Comparison of ENCODE assay signal across 8 cellular contexts in the genomic region with DNA sequence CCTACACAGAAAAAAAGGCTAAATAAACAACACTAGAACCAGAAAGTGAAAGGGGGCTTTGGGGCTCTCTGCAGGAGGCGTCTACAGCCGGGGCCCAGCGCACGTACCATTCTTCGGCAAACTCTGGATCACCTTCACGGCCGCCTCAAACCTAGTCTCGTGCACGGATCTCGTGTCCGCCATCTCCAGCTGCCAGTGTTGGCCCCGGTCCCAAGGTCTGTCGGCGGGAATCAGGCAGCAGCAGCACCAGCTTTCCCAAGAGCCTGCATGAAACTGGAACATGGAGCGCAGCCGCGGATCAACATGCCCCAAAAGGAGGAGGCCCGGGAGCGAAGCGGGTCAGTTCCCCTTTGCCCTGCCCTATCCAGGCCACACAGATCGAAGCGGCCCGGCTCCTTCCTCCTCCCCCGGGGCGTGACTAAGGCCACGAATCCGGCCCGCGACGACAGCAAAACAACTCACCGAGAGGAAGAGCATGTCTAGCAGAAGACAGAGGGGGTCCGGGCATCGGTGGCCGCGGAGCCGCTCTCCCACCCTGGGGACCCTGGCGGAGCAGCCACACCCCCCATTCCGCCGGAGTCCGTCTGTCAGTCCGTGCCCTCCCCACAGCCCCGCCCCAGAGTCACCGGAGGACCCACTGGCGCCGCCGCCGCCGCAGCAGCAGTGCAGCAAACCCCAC. TPM values are rescaled to one million over a fixed set of nuclear protein-coding genes. Genes with fewer than 3 reads are reported as not detected.
DNase-seq lines count a peak whose midpoint lies in the region; ATAC-seq and TF ChIP-seq lines count a peak whose summit lies in the region.

A gene with protein sequence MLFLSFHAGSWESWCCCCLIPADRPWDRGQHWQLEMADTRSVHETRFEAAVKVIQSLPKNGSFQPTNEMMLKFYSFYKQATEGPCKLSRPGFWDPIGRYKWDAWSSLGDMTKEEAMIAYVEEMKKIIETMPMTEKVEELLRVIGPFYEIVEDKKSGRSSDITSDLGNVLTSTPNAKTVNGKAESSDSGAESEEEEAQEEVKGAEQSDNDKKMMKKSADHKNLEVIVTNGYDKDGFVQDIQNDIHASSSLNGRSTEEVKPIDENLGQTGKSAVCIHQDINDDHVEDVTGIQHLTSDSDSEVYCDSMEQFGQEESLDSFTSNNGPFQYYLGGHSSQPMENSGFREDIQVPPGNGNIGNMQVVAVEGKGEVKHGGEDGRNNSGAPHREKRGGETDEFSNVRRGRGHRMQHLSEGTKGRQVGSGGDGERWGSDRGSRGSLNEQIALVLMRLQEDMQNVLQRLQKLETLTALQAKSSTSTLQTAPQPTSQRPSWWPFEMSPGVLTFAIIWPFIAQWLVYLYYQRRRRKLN (minus strand): TSS at position 586 of the 679 bp plus-strand sequence. CDS start 109 bp downstream, at position 477.

- TF ChIP-seq EP300 in suprapubic skin (IDR thresholded peaks at IDR 0.05) = no peak

- peak; percentile 90 for DNase-seq in ELF-1 (ENCODE audit: low read depth, low spot score)
- DNase-seq in GM23248 = peak; percentile 87
- peak; percentile 94 for DNase-seq in LHCN-M2 (ENCODE audit: low read depth)
- DNase-seq in SJCRH30 = peak; percentile 92 to 93
- peak; percentile 22 to 58 (median 51) for DNase-seq in activated naive CD4-positive, alpha-beta T cell (lab: John Stamatoyannopoulos, UW)
- peak; percentile 51 to 69 for DNase-seq in foreskin keratinocyte
- peak; percentile 72 for DNase-seq in neural crest cell (ENCODE audit: low read depth, low spot score)
- DNase-seq in suprapubic skin (ENCODE audit: low spot score in 2 of 2) = peak; percentile 96

- H3K9me3 Mint-ChIP-seq in neural crest cell = no peaks in the 10 kb centered on the region

- H3K27me3 Mint-ChIP-seq in neural crest cell (ENCODE audit: low read depth) = peaks cover 2% of the 10 kb centered on the region

- no peak for TF ChIP-seq CTCF in foreskin keratinocyte (conservative IDR thresholded peaks at IDR 0.05)
- no peak for TF ChIP-seq CTCF in neural crest cell (conservative IDR thresholded peaks at IDR 0.05)
- TF ChIP-seq CTCF in suprapubic skin (IDR thresholded peaks at IDR 0.05) = no peak

- peak; percentile 54 for ATAC-seq in foreskin keratinocyte

- no peaks in the 10 kb centered on the region for H3K36me3 Mint-ChIP-seq in neural crest cell (ENCODE audit: low read depth)

- H3K36me3 ChIP-seq in GM23248 (ENCODE audit: low read depth) = no peaks in the 10 kb centered on the region
- peaks cover 5% of the 10 kb centered on the region; the same call in 1 of the 2 replicates for H3K36me3 ChIP-seq in SJCRH30
- no peaks in the 10 kb centered on the region for H3K36me3 ChIP-seq in suprapubic skin

- H3K4me1 ChIP-seq in GM23248 (ENCODE audit: insufficient read depth) (peaks cover 15% of the 10 kb centered on the region; the same call in 1 of the 2 replicates), SJCRH30 (no peaks in the 10 kb centered on the region), foreskin keratinocyte (peaks cover 7% of the 10 kb centered on the region), suprapubic skin (peaks cover 57% of the 10 kb centered on the region)

- peak within 1 kb of the TSS; percentile 97 for H3K4me3 Mint-ChIP-seq in neural crest cell

- H3K4me1 Mint-ChIP-seq in neural crest cell = peaks cover 50% of the 10 kb centered on the region

- 0 to 1% methylated on average over 37 of the region's 48 CpGs for WGBS in GM23248 (ENCODE audit: low coverage in 1 of 2, low lambda C conversion rate in 2 of 2, missing lambda C conversion rate in 2 of 2), 2 experiments
- WGBS in suprapubic skin = 0% methylated on average over 16 of the region's 48 CpGs

- H3K9me2 ChIP-seq in GM23248 (ENCODE audit: insufficient read depth) = no peaks in the 10 kb centered on the region

- H3K79me2 ChIP-seq in GM23248 (ENCODE audit: insufficient read depth) = peaks cover 40% of the 10 kb centered on the region

- H3K9me3 ChIP-seq in GM23248 (ENCODE audit: low read depth) (no peaks in the 10 kb centered on the region), SJCRH30 (replicated peaks) (no peaks in the 10 kb centered on the region), suprapubic skin (no peaks in the 10 kb centered on the region)

- H3K4me2 ChIP-seq in GM23248 (ENCODE audit: unreplicated experiment) = peak within 1 kb of the TSS; percentile 99

- H3K27ac ChIP-seq in GM23248 (peak within 1 kb of the TSS; percentile 79), SJCRH30 (peak within 1 kb of the TSS; percentile 82), foreskin keratinocyte (peak within 1 kb of the TSS; percentile 70), suprapubic skin (peak within 1 kb of the TSS; percentile 99)

- H4K20me1 ChIP-seq in GM23248 (ENCODE audit: insufficient read depth) = no peaks in the 10 kb centered on the region

- no peaks in the 10 kb centered on the region for H3K27me3 ChIP-seq in GM23248 (replicated peaks; ENCODE audit: insufficient read depth)
- H3K27me3 ChIP-seq in SJCRH30 = no peaks in the 10 kb centered on the region
- H3K27me3 ChIP-seq in foreskin keratinocyte = no peaks in the 10 kb centered on the region
- no peaks in the 10 kb centered on the region for H3K27me3 ChIP-seq in suprapubic skin

- TF ChIP-seq POLR2A in suprapubic skin (IDR thresholded peaks at IDR 0.05) = peak in 1 of 2 donors; percentile 56

- H2AFZ ChIP-seq in GM23248 = peak within 1 kb of the TSS; percentile 90

- in situ Hi-C loops in GM23248 (cut with MboI) = no loop called here

- H3K9ac ChIP-seq in GM23248 = peak within 1 kb of the TSS; percentile 81

- peak within 1 kb of the TSS; percentile 98 for H3K27ac Mint-ChIP-seq in neural crest cell (ENCODE audit: unreplicated experiment)

- peak within 1 kb of the TSS; percentile 79 for H3K4me3 ChIP-seq in GM23248
- peak within 1 kb of the TSS; percentile 82 for H3K4me3 ChIP-seq in SJCRH30
- H3K4me3 ChIP-seq in suprapubic skin = peak within 1 kb of the TSS; percentile 79

- H3F3A ChIP-seq in GM23248 (ENCODE audit: insufficient read depth) = peaks cover 19% of the 10 kb centered on the region

RNA-seq across cellular contexts. Expression of the gene that starts here (rescaled TPM):
- total RNA-seq in GM23248 (2014; rRNA removed; shearing (Covaris generic)) = 22.3 and 25.0 TPM in 2 replicates
- polyA plus RNA-seq in GM23248 (2016; fragmentation: Nextera tagmentation; extraction: Ambion mirVana) (18.8 and 20.1 TPM in 2 replicates), foreskin keratinocyte (5.2 and 6.7 TPM in 2 replicates)
- total RNA-seq in LHCN-M2 (2014; rRNA removed) (35.3 and 42.3 TPM in 2 replicates), foreskin keratinocyte (17.1 and 19.0 TPM in 2 replicates), neural crest cell (17.4 and 17.9 TPM in 2 replicates), suprapubic skin (10 to 100 TPM; 17.4 to 29.4 (median 18.8) TPM)
- 12.0 TPM for polyA plus RNA-seq in LHCN-M2 (2012)
- 19.2 and 21.1 TPM in 2 replicates for total RNA-seq in SJCRH30 (2014; rRNA removed; shearing (Covaris generic))

Comparison
In these comparisons a context has a peak if more than half of its experiments do, and no peak if none do; other contexts are left out.
1. Peak in every context shown above with its lines: DNase-seq, ATAC-seq, H3K4me3 ChIP-seq and H3K27ac ChIP-seq.